ENCODE assay signal across 8 cellular contexts in the genomic region with DNA sequence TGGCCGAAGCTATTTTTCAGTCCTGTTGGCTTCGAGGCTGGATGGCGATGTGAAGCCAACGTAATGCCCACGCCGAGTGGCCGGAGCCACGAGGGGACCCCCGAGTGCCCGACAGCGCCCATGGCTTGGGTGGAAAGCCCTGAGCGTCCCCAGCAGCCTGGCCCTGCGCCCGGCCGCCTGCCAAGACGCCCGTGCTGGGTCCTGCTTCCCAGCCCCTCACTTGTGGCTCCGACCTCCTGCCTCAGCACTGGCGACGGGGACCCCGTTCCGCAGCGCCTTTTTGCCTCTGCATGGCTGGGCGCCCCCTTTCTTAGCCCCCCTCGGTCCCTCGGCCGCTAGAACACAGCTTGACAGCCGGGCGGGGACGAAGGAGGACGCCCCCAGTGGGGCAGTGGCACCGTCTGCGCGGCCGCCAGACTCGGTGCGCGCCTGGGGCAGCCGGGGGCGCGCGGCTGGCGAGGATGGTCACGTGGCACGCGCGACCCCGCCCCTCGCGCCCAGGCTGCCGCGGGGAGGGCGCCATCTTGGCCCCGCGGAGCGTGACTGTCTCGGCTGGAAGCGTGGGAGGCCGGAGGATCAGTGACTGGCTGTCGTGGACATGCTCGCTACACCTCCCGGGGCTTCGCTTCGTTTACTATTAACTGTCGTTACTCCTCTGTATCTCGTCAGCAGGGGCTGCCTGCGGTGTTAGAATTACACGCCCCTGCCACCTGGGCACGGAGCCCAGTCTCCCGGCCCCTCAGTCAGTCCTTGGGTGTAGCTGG. TPM values are rescaled to one million over a fixed set of nuclear protein-coding genes. Genes with fewer than 3 reads are reported as not detected.
DNase-seq lines count a peak whose midpoint lies in the region; ATAC-seq and TF ChIP-seq lines count a peak whose summit lies in the region.

No MANE protein-coding gene starts in this region.

- H3K4me1 Mint-ChIP-seq in endodermal cell (peaks cover 31% of the 10 kb centered on the region), mesothelial cell of epicardium (peaks cover 20% of the 10 kb centered on the region)

- no peaks in the 10 kb centered on the region for H3K9me3 ChIP-seq in endodermal cell (ENCODE audit: control insufficient read depth, low read length)

- H3K27ac Mint-ChIP-seq in endodermal cell (peak overlapping the region; percentile 90), mesothelial cell of epicardium (peak overlapping the region; percentile 83)

- peak overlapping the region; percentile 26 for H3K9ac ChIP-seq in endodermal cell (ENCODE audit: extremely low read depth, low read length, poor library complexity, severe bottlenecking)

- peaks cover 4% of the 10 kb centered on the region for H3K36me3 Mint-ChIP-seq in endodermal cell (ENCODE audit: low read depth)
- no peaks in the 10 kb centered on the region for H3K36me3 Mint-ChIP-seq in mesothelial cell of epicardium

- H3K36me3 ChIP-seq in endodermal cell (ENCODE audit: control insufficient read depth, insufficient read depth, low read length) = no peaks in the 10 kb centered on the region

- ATAC-seq in GM19025 (IDR thresholded peaks at IDR 0.05; ENCODE audit: low read depth, unreplicated experiment) (peak; percentile 87), HG03175 (IDR thresholded peaks at IDR 0.05; ENCODE audit: unreplicated experiment) (peak; percentile 88)

- TF ChIP-seq CTCF in endodermal cell (conservative IDR thresholded peaks at IDR 0.05) = peak; percentile 15
- TF ChIP-seq CTCF in mesothelial cell of epicardium (IDR thresholded peaks at IDR 0.05; ENCODE audit: unreplicated experiment) = no peak

- H3K9me3 Mint-ChIP-seq in endodermal cell = no peaks in the 10 kb centered on the region
- no peaks in the 10 kb centered on the region for H3K9me3 Mint-ChIP-seq in mesothelial cell of epicardium

- H3K4me3 ChIP-seq in endodermal cell (ENCODE audit: low read length) = peak overlapping the region; percentile 76

- H3K27me3 Mint-ChIP-seq in endodermal cell (ENCODE audit: insufficient read depth) (peaks cover 10% of the 10 kb centered on the region), mesothelial cell of epicardium (ENCODE audit: low read depth) (peaks cover 43% of the 10 kb centered on the region)

- H3K4me1 ChIP-seq in endodermal cell (ENCODE audit: control insufficient read depth, insufficient read depth, low read length) = no peaks in the 10 kb centered on the region

- DNase-seq in AG20443 (ENCODE audit: low spot score) = peak; percentile 92
- DNase-seq in NCI-H748 treated with DMSO at 0.1 percent for 48 hours (lab: John Stamatoyannopoulos, UW) = peak; percentile 55
- peak; percentile 33 for DNase-seq in activated CD8-positive, alpha-beta memory T cell treated with anti-CD3 and anti-CD28 coated beads, Interleukin-2, amount 50 U/mL, for 1 hour (ENCODE audit: extremely low read depth)
- peak; percentile 86 for DNase-seq in endodermal cell
- peak; percentile 64 to 82 for DNase-seq in mesothelial cell of epicardium (ENCODE audit: low spot score in 2 of 2, unreplicated experiment in 2 of 2)
- peak; percentile 73 to 77 for DNase-seq in stimulated activated CD8-positive, alpha-beta memory T cell treated with anti-CD3 and anti-CD28 coated beads, Interleukin-15, amount 100 ng/mL, for 4 hours (ENCODE audit: low read depth in 2 of 2)

- H3K27ac ChIP-seq in endodermal cell (ENCODE audit: low read depth, low read length) = no peak overlapping the region

- H3K27me3 ChIP-seq in endodermal cell (ENCODE audit: control insufficient read depth, insufficient read depth, low read length, poor library complexity, severe bottlenecking) = peaks cover 25% of the 10 kb centered on the region

- peak overlapping the region; percentile 80 for H3K4me3 Mint-ChIP-seq in endodermal cell
- H3K4me3 Mint-ChIP-seq in mesothelial cell of epicardium = peak overlapping the region; percentile 79

- WGBS in endodermal cell (ENCODE audit: insufficient coverage in 1 of 2, insufficient read length in 1 of 2), 2 experiments = 0 to 3% methylated on average over 18 to 70 of the region's 70 CpGs

RNA-seq across cellular contexts. Expression of gene GPR176, which starts 0.6 kb away (rescaled TPM):
- total RNA-seq in endodermal cell (10 to 100 TPM; 26.0 to 31.1 TPM), mesothelial cell of epicardium (3.1 to 3.8 TPM (median 3.3 TPM) in 3 replicates)
- 8.9 TPM for polyA plus RNA-seq in endodermal cell (2013, experiment 1 of 2)
- 6.6 TPM for polyA plus RNA-seq in endodermal cell (2013, experiment 2 of 2)

RNA-seq across cellular contexts. Expression of gene EIF2AK4, which starts 13.2 kb away (rescaled TPM):
- 10 to 100 TPM; 44.0 to 55.6 TPM for total RNA-seq in endodermal cell
- 49.1 TPM for polyA plus RNA-seq in endodermal cell (2013, experiment 1 of 2)
- 51.3 TPM for polyA plus RNA-seq in endodermal cell (2013, experiment 2 of 2)
- 52.8 to 54.2 TPM (median 53.9 TPM) in 3 replicates for total RNA-seq in mesothelial cell of epicardium

Comparison
In these comparisons a context has a peak if more than half of its experiments do, and no peak if none do; other contexts are left out.
1. DNase-seq: peak in every context shown above with its lines; median percentile 92 in AG20443; 86 in endodermal cell; 75 in stimulated activated CD8-positive, alpha-beta memory T cell treated with anti-CD3 and anti-CD28 coated beads, Interleukin-15, amount 100 ng/mL, for 4 hours; 73 in mesothelial cell of epicardium; 55 in NCI-H748 treated with DMSO at 0.1 percent for 48 hours; 33 in activated CD8-positive, alpha-beta memory T cell treated with anti-CD3 and anti-CD28 coated beads, Interleukin-2, amount 50 U/mL, for 1 hour.